11 cellular contexts compared by ENCODE assay signal in the genomic region with DNA sequence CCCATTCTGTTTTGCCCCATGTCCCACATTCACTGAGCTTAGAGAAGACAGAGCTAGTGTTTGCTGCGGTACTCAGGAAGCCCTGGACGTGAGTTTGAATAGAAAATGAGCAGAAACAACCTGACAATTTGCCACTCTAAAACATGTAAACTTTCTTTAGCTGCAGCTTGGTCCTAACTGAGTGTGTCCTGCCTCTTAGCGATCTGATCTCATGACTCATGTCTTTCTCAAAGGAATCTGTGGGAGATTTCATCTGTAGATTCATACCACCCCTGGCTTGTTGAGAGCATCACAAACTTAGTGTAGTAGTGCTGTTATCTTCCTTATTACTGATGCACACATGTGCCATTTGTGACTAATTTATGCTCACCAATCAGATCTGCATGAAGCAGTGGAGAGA.
A peak's percentile ranks its signal among the peaks of the same experiment; 100 is the strongest.
DNase-seq lines count a peak whose midpoint lies in the region; TF ChIP-seq lines count a peak whose summit lies in the region.
"Had no signal": no experiment of that assay in that cellular context is flagged by ENCODE, and none has a peak within 500 bp of the region (broad histone marks: within the 10 kb centered on the region; RNA-seq: fewer than 3 reads in every experiment).

No MANE protein-coding gene starts in this region.

- intact Hi-C loops in Calu3 (cut with micrococcal nuclease; ENCODE audit: unreplicated experiment): no loop called here

- H3K4me1 Mint-ChIP-seq in chondrocyte (ENCODE audit: low read depth) (peaks cover 54% of the 10 kb centered on the region), osteocyte (ENCODE audit: unreplicated experiment) (peaks cover 46% of the 10 kb centered on the region), Calu3 (ENCODE audit: low read depth, unreplicated experiment) (peaks cover 17% of the 10 kb centered on the region)

- H3K27ac Mint-ChIP-seq in chondrocyte (ENCODE audit: unreplicated experiment) (peak overlapping the region; percentile 43), osteocyte (ENCODE audit: unreplicated experiment) (peak overlapping the region; percentile 4), Calu3 (ENCODE audit: unreplicated experiment) (no peak overlapping the region)

- CTCF ChIA-PET in Calu3 (lab: Charles Lee): no interaction called here

- H3K27me3 Mint-ChIP-seq in chondrocyte (ENCODE audit: low read depth): no peaks in the 10 kb centered on the region
- no peaks in the 10 kb centered on the region for H3K27me3 Mint-ChIP-seq in osteocyte (ENCODE audit: unreplicated experiment)
- peaks cover 34% of the 10 kb centered on the region for H3K27me3 Mint-ChIP-seq in Calu3 (ENCODE audit: unreplicated experiment)

- no peak for TF ChIP-seq CTCF in NB4 (IDR thresholded peaks at IDR 0.05; ENCODE audit: low read depth, low read length)
- TF ChIP-seq CTCF in chondrocyte (IDR thresholded peaks at IDR 0.05): no peak
- TF ChIP-seq CTCF in osteocyte (IDR thresholded peaks at IDR 0.05): no peak
- no peak for TF ChIP-seq CTCF in Calu3 (IDR thresholded peaks at IDR 0.05; ENCODE audit: unreplicated experiment)

- no peak overlapping the region for H3K4me3 Mint-ChIP-seq in chondrocyte (ENCODE audit: unreplicated experiment)
- no peak overlapping the region for H3K4me3 Mint-ChIP-seq in osteocyte (ENCODE audit: unreplicated experiment)
- H3K4me3 Mint-ChIP-seq in Calu3 (ENCODE audit: low read depth, unreplicated experiment): no peak overlapping the region

- no peak overlapping the region for H3K4me3 ChIP-seq in NB4 (ENCODE audit: low read depth, low read length)
- H3K4me3 ChIP-seq: heart right ventricle had no signal

- no TSS peak for BruUV-seq in Calu3 (replicated peaks; lab: Mats Ljungman, UMichigan)

- H3K9me3 Mint-ChIP-seq in chondrocyte (ENCODE audit: low read depth) (no peaks in the 10 kb centered on the region), osteocyte (ENCODE audit: unreplicated experiment) (no peaks in the 10 kb centered on the region), Calu3 (ENCODE audit: low read depth, unreplicated experiment) (no peaks in the 10 kb centered on the region)

- H3K36me3 Mint-ChIP-seq in chondrocyte (ENCODE audit: low read depth) (peaks cover 2% of the 10 kb centered on the region), osteocyte (ENCODE audit: unreplicated experiment) (no peaks in the 10 kb centered on the region), Calu3 (ENCODE audit: insufficient read depth, unreplicated experiment) (no peaks in the 10 kb centered on the region)

- DNase-seq in GM04503 (ENCODE audit: low read depth) (peak; percentile 38), NB4 (ENCODE audit: low read depth) (peak; percentile 41), chondrocyte (ENCODE audit: low spot score) (no peak), osteocyte (ENCODE audit: extremely low spot score, unreplicated experiment) (no peak), Calu3 (no peak), occipital lobe (lab: John Stamatoyannopoulos, UW) (no peak)
- DNase-seq in stimulated activated CD4-positive, alpha-beta T cell treated with anti-CD3 and anti-CD28 coated beads, Interleukin-2, amount 100 ng/mL, for 48 hours: no peak
- no peak for DNase-seq in activated CD8-positive, alpha-beta memory T cell treated with anti-CD3 and anti-CD28 coated beads, Interleukin-2, amount 50 U/mL, for 48 hours
- DNase-seq: heart right ventricle, NCI-H510A treated with DMSO at 0.1 percent for 48 hours, nucleus accumbens had no signal

- no peak for TF ChIP-seq POLR2A in NB4 (IDR thresholded peaks at IDR 0.05; ENCODE audit: extremely low read depth, insufficient read length)

Comparison
In these comparisons a context has a peak if more than half of its experiments do, and no peak if none do; other contexts are left out.
1. DNase-seq: peak in GM04503 (single experiment) and NB4 (single experiment); none in chondrocyte (single experiment), osteocyte (single experiment), Calu3 (single experiment), stimulated activated CD4-positive, alpha-beta T cell treated with anti-CD3 and anti-CD28 coated beads, Interleukin-2, amount 100 ng/mL, for 48 hours (0 of 2), activated CD8-positive, alpha-beta memory T cell treated with anti-CD3 and anti-CD28 coated beads, Interleukin-2, amount 50 U/mL, for 48 hours (single experiment) and occipital lobe (single experiment).